In genomic region chr12:105107497-105108371, GRCh38 we compare ENCODE assay signal across 1 cellular context.
TF ChIP-seq lines count a peak whose summit lies in the region.

A gene with protein sequence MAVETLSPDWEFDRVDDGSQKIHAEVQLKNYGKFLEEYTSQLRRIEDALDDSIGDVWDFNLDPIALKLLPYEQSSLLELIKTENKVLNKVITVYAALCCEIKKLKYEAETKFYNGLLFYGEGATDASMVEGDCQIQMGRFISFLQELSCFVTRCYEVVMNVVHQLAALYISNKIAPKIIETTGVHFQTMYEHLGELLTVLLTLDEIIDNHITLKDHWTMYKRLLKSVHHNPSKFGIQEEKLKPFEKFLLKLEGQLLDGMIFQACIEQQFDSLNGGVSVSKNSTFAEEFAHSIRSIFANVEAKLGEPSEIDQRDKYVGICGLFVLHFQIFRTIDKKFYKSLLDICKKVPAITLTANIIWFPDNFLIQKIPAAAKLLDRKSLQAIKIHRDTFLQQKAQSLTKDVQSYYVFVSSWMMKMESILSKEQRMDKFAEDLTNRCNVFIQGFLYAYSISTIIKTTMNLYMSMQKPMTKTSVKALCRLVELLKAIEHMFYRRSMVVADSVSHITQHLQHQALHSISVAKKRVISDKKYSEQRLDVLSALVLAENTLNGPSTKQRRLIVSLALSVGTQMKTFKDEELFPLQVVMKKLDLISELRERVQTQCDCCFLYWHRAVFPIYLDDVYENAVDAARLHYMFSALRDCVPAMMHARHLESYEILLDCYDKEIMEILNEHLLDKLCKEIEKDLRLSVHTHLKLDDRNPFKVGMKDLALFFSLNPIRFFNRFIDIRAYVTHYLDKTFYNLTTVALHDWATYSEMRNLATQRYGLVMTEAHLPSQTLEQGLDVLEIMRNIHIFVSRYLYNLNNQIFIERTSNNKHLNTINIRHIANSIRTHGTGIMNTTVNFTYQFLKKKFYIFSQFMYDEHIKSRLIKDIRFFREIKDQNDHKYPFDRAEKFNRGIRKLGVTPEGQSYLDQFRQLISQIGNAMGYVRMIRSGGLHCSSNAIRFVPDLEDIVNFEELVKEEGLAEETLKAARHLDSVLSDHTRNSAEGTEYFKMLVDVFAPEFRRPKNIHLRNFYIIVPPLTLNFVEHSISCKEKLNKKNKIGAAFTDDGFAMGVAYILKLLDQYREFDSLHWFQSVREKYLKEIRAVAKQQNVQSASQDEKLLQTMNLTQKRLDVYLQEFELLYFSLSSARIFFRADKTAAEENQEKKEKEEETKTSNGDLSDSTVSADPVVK (plus strand): TSS chr12:105107731. CDS start chr12:105107801, 70 bp downstream.

TF ChIP-seq in HepG2, 621 proteins besides CTCF, POLR2A, EP300 and RAD21 (continued from another document and continues in another):
- no peak for TF ChIP-seq PRDM15 (CRISPR knock-in tag; IDR thresholded peaks at IDR 0.05)
- TF ChIP-seq, protein P1, sequence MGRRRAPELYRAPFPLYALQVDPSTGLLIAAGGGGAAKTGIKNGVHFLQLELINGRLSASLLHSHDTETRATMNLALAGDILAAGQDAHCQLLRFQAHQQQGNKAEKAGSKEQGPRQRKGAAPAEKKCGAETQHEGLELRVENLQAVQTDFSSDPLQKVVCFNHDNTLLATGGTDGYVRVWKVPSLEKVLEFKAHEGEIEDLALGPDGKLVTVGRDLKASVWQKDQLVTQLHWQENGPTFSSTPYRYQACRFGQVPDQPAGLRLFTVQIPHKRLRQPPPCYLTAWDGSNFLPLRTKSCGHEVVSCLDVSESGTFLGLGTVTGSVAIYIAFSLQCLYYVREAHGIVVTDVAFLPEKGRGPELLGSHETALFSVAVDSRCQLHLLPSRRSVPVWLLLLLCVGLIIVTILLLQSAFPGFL (CRISPR knock-in tag; IDR thresholded peaks at IDR 0.05), result 0 out of 2 replicates have a peak, but pooled peaks have one; percentile 25
- no peak for TF ChIP-seq PRPF4 (IDR thresholded peaks at IDR 0.05; ENCODE audit: low read depth, low read length, poor library complexity, severe bottlenecking)
- TF ChIP-seq ZNF235 (CRISPR knock-in tag; IDR thresholded peaks at IDR 0.05; ENCODE audit: borderline replicate concordance), result peak; percentile 87; the same call in 1 of the 2 replicates
- peak; percentile 77; the same call in 1 of the 2 replicates for TF ChIP-seq ZNF790 (CRISPR knock-in tag; IDR thresholded peaks at IDR 0.05; ENCODE audit: borderline replicate concordance)
- no peak for TF ChIP-seq IRF1 (CRISPR knock-in tag; IDR thresholded peaks at IDR 0.05; ENCODE audit: low read depth)
- TF ChIP-seq SMAD3 (CRISPR knock-in tag; IDR thresholded peaks at IDR 0.05), result no peak
- TF ChIP-seq MIXL1 (CRISPR knock-in tag; IDR thresholded peaks at IDR 0.05), result no peak
- TF ChIP-seq NCOA1 (CRISPR knock-in tag; IDR thresholded peaks at IDR 0.05), result no peak
- 0 out of 2 replicates have a peak, but pooled peaks have one; percentile 71 for TF ChIP-seq SMAD9 (CRISPR knock-in tag; IDR thresholded peaks at IDR 0.05)
- TF ChIP-seq ZNF3 (CRISPR knock-in tag; IDR thresholded peaks at IDR 0.05), result no peak
- TF ChIP-seq ZNF510 (CRISPR knock-in tag; IDR thresholded peaks at IDR 0.05; ENCODE audit: low read depth), result peak; percentile 97
- TF ChIP-seq KDM6A (CRISPR knock-in tag; IDR thresholded peaks at IDR 0.05; ENCODE audit: low read depth), result no peak
- TF ChIP-seq HCFC1 (IDR thresholded peaks at IDR 0.05; ENCODE audit: low read depth, low read length), result peak; percentile 89
- TF ChIP-seq ISX (CRISPR knock-in tag; conservative IDR thresholded peaks at IDR 0.05), result no peak; the same call in 1 of the 2 replicates
- no peak for TF ChIP-seq KAT2B (IDR thresholded peaks at IDR 0.05; ENCODE audit: borderline replicate concordance, low read depth, low read length)
- TF ChIP-seq ZNF296 (CRISPR knock-in tag; conservative IDR thresholded peaks at IDR 0.05), result no peak
- TF ChIP-seq, protein P2, sequence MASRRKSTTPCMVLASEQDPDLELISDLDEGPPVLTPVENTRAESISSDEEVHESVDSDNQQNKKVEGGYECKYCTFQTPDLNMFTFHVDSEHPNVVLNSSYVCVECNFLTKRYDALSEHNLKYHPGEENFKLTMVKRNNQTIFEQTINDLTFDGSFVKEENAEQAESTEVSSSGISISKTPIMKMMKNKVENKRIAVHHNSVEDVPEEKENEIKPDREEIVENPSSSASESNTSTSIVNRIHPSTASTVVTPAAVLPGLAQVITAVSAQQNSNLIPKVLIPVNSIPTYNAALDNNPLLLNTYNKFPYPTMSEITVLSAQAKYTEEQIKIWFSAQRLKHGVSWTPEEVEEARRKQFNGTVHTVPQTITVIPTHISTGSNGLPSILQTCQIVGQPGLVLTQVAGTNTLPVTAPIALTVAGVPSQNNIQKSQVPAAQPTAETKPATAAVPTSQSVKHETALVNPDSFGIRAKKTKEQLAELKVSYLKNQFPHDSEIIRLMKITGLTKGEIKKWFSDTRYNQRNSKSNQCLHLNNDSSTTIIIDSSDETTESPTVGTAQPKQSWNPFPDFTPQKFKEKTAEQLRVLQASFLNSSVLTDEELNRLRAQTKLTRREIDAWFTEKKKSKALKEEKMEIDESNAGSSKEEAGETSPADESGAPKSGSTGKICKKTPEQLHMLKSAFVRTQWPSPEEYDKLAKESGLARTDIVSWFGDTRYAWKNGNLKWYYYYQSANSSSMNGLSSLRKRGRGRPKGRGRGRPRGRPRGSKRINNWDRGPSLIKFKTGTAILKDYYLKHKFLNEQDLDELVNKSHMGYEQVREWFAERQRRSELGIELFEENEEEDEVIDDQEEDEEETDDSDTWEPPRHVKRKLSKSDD (CRISPR knock-in tag; IDR thresholded peaks at IDR 0.05; ENCODE audit: low read depth), result peak; percentile 90
- TF ChIP-seq EZH2 (conservative IDR thresholded peaks at IDR 0.05; ENCODE audit: low read depth, low read length), result no peak
- TF ChIP-seq ZNF253 (CRISPR knock-in tag; IDR thresholded peaks at IDR 0.05; ENCODE audit: borderline replicate concordance), result peak; percentile 77; the same call in 1 of the 2 replicates
- no peak for TF ChIP-seq ZMYM3 (CRISPR knock-in tag; IDR thresholded peaks at IDR 0.05)
- TF ChIP-seq TCF12 (IDR thresholded peaks at IDR 0.05), result no peak
- peak; percentile 68; the same call in 1 of the 2 replicates for TF ChIP-seq TCF12 (CRISPR knock-in tag; IDR thresholded peaks at IDR 0.05)
- no peak for TF ChIP-seq PCBP2 (optimal IDR thresholded peaks at IDR 0.05; ENCODE audit: low read depth, low read length, poor library complexity, severe bottlenecking)
- no peak; the same call in 1 of the 2 replicates for TF ChIP-seq ZNF34 (CRISPR knock-in tag; IDR thresholded peaks at IDR 0.05; ENCODE audit: borderline replicate concordance)
- TF ChIP-seq, protein P3, sequence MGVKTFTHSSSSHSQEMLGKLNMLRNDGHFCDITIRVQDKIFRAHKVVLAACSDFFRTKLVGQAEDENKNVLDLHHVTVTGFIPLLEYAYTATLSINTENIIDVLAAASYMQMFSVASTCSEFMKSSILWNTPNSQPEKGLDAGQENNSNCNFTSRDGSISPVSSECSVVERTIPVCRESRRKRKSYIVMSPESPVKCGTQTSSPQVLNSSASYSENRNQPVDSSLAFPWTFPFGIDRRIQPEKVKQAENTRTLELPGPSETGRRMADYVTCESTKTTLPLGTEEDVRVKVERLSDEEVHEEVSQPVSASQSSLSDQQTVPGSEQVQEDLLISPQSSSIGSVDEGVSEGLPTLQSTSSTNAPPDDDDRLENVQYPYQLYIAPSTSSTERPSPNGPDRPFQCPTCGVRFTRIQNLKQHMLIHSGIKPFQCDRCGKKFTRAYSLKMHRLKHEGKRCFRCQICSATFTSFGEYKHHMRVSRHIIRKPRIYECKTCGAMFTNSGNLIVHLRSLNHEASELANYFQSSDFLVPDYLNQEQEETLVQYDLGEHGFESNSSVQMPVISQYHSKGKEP (CRISPR knock-in tag; IDR thresholded peaks at IDR 0.05), result no peak
- peak; percentile 94 for TF ChIP-seq RBM39 (IDR thresholded peaks at IDR 0.05; ENCODE audit: low read depth, low read length, poor library complexity, severe bottlenecking)
- no peak; the same call in 1 of the 2 replicates for TF ChIP-seq ZNF317 (CRISPR knock-in tag; IDR thresholded peaks at IDR 0.05)
- TF ChIP-seq SP4 (CRISPR knock-in tag; IDR thresholded peaks at IDR 0.05), result peak; percentile 90
- TF ChIP-seq NR2F2 (IDR thresholded peaks at IDR 0.05; ENCODE audit: borderline replicate concordance, low read depth), result no peak
- TF ChIP-seq ELF1 (CRISPR knock-in tag; IDR thresholded peaks at IDR 0.05), result peak; percentile 53; the same call in 1 of the 2 replicates
- TF ChIP-seq ZNF24 (IDR thresholded peaks at IDR 0.05), result no peak
- TF ChIP-seq MIER3 (CRISPR knock-in tag; IDR thresholded peaks at IDR 0.05; ENCODE audit: borderline replicate concordance), result peak; percentile 67; the same call in 1 of the 2 replicates
- TF ChIP-seq ATAD3A (CRISPR knock-in tag; IDR thresholded peaks at IDR 0.05), result no peak
- peak; percentile 89 for TF ChIP-seq ZNF451 (CRISPR knock-in tag; IDR thresholded peaks at IDR 0.05)
- TF ChIP-seq ZNF432 (CRISPR knock-in tag; IDR thresholded peaks at IDR 0.05; ENCODE audit: borderline replicate concordance), result no peak
- TF ChIP-seq, protein P4, sequence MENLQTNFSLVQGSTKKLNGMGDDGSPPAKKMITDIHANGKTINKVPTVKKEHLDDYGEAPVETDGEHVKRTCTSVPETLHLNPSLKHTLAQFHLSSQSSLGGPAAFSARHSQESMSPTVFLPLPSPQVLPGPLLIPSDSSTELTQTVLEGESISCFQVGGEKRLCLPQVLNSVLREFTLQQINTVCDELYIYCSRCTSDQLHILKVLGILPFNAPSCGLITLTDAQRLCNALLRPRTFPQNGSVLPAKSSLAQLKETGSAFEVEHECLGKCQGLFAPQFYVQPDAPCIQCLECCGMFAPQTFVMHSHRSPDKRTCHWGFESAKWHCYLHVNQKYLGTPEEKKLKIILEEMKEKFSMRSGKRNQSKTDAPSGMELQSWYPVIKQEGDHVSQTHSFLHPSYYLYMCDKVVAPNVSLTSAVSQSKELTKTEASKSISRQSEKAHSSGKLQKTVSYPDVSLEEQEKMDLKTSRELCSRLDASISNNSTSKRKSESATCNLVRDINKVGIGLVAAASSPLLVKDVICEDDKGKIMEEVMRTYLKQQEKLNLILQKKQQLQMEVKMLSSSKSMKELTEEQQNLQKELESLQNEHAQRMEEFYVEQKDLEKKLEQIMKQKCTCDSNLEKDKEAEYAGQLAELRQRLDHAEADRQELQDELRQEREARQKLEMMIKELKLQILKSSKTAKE (CRISPR knock-in tag; IDR thresholded peaks at IDR 0.05; ENCODE audit: borderline replicate concordance), result no peak; the same call in 1 of the 2 replicates
- peak; percentile 29; the same call in 1 of the 2 replicates for TF ChIP-seq RBAK (CRISPR knock-in tag; IDR thresholded peaks at IDR 0.05)
- TF ChIP-seq, protein P5, sequence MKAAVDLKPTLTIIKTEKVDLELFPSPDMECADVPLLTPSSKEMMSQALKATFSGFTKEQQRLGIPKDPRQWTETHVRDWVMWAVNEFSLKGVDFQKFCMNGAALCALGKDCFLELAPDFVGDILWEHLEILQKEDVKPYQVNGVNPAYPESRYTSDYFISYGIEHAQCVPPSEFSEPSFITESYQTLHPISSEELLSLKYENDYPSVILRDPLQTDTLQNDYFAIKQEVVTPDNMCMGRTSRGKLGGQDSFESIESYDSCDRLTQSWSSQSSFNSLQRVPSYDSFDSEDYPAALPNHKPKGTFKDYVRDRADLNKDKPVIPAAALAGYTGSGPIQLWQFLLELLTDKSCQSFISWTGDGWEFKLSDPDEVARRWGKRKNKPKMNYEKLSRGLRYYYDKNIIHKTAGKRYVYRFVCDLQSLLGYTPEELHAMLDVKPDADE (CRISPR knock-in tag; IDR thresholded peaks at IDR 0.05), result no peak
- TF ChIP-seq ZNF7 (CRISPR knock-in tag; IDR thresholded peaks at IDR 0.05), result no peak
- TF ChIP-seq CAMTA2 (CRISPR knock-in tag; IDR thresholded peaks at IDR 0.05; ENCODE audit: borderline replicate concordance), result no peak
- TF ChIP-seq ZFP41 (CRISPR knock-in tag; IDR thresholded peaks at IDR 0.05; ENCODE audit: borderline replicate concordance), result peak; percentile 59; the same call in 1 of the 2 replicates
- TF ChIP-seq PHF5A (CRISPR knock-in tag; IDR thresholded peaks at IDR 0.05; ENCODE audit: low read depth, unreplicated experiment), result no peak
- TF ChIP-seq FOXO1 (CRISPR knock-in tag; IDR thresholded peaks at IDR 0.05), result peak; percentile 9; the same call in 1 of the 2 replicates
- peak; percentile 77 for TF ChIP-seq PHF20 (CRISPR knock-in tag; IDR thresholded peaks at IDR 0.05)
- TF ChIP-seq HOXA7 (CRISPR knock-in tag; IDR thresholded peaks at IDR 0.05), result no peak
- no peak for TF ChIP-seq CEBPG (CRISPR knock-in tag; IDR thresholded peaks at IDR 0.05)
- TF ChIP-seq CBX1 (IDR thresholded peaks at IDR 0.05; ENCODE audit: low read depth), result peak; percentile 88
- TF ChIP-seq GFI1 (CRISPR knock-in tag; IDR thresholded peaks at IDR 0.05; ENCODE audit: borderline replicate concordance), result 0 out of 2 replicates have a peak, but pooled peaks have one; percentile 69
- no peak for TF ChIP-seq ZNF496 (CRISPR knock-in tag; IDR thresholded peaks at IDR 0.05; ENCODE audit: insufficient replicate concordance)
- 0 out of 2 replicates have a peak, but pooled peaks have one; percentile 87 for TF ChIP-seq CC2D1A (CRISPR knock-in tag; IDR thresholded peaks at IDR 0.05)
- TF ChIP-seq ZNF768 (CRISPR knock-in tag; IDR thresholded peaks at IDR 0.05), result peak; percentile 82; the same call in 1 of the 2 replicates
- 0 out of 2 replicates have a peak, but pooled peaks have one; percentile 50 for TF ChIP-seq ZNF30 (CRISPR knock-in tag; IDR thresholded peaks at IDR 0.05)
